ENCODE assay signal across 21 cellular contexts in genomic region chr17:35184274-35184673, GRCh38. TPM values are rescaled to one million over a fixed set of nuclear protein-coding genes. Genes with fewer than 3 reads are reported as not detected.
DNase-seq lines count a peak whose midpoint lies in the region; ATAC-seq, FAIRE-seq and TF ChIP-seq lines count a peak whose summit lies in the region.
"Had no signal": no experiment of that assay in that cellular context is flagged by ENCODE, and none has a peak within 500 bp of the region (broad histone marks: within the 10 kb centered on the region; RNA-seq: fewer than 3 reads in every experiment).

No MANE protein-coding gene starts in this region.

- no peak overlapping the region for H2BK15ac ChIP-seq in H1 (ENCODE audit: low read length)

- H4K5ac ChIP-seq in H1 (ENCODE audit: insufficient read length, low read depth, low read length): no peak overlapping the region

- peaks cover 8% of the 10 kb centered on the region for H3K27me3 Mint-ChIP-seq in GM23338 (ENCODE audit: insufficient read depth, low read depth, poor library complexity)
- H3K27me3 Mint-ChIP-seq in naive thymus-derived CD8-positive, alpha-beta T cell: no peaks in the 10 kb centered on the region
- no peaks in the 10 kb centered on the region for H3K27me3 Mint-ChIP-seq in activated CD4-positive, alpha-beta T cell treated with anti-CD3 and anti-CD28 coated beads, Interleukin-2, amount 10 ng/mL, durations not matched to agents 24 days and 14 days
- no peaks in the 10 kb centered on the region for H3K27me3 Mint-ChIP-seq in T-helper 17 cell
- H3K27me3 Mint-ChIP-seq in effector memory CD8-positive, alpha-beta T cell: no peaks in the 10 kb centered on the region

- no peaks in the 10 kb centered on the region for H3K79me1 ChIP-seq in H1 (ENCODE audit: low read depth, low read length)

- H3K27ac ChIP-seq in GM23338 (ENCODE audit: low read depth) (no peak overlapping the region), OCI-LY3 (ENCODE audit: low read length) (no peak overlapping the region), H1 (ENCODE audit: low read depth, low read length) (no peak overlapping the region)
- H3K27ac ChIP-seq: A549, C4-2B had no signal

- no peaks in the 10 kb centered on the region for H3K4me1 ChIP-seq in GM23338 (ENCODE audit: insufficient read depth)
- peaks cover 23% of the 10 kb centered on the region for H3K4me1 ChIP-seq in OCI-LY3 (ENCODE audit: low read length)
- H3K4me1 ChIP-seq in H1 (replicated peaks in 1 of 4; ENCODE audit: control insufficient read depth in 3 of 4, insufficient read depth in 4 of 4, low read length in 3 of 4): no peaks in the 10 kb centered on the region
- H3K4me1 ChIP-seq: A549, BE2C had no signal

- TF ChIP-seq EP300 in H1 (IDR thresholded peaks at IDR 0.05; ENCODE audit: borderline replicate concordance in 1 of 2, low read depth in 2 of 2, low read length in 2 of 2): no peak

- no peak overlapping the region for H2BK5ac ChIP-seq in H1 (ENCODE audit: low read depth, low read length)

- H3K27ac Mint-ChIP-seq in GM23338 (no peak overlapping the region), T-helper 17 cell (no peak overlapping the region)
- H3K27ac Mint-ChIP-seq in naive thymus-derived CD8-positive, alpha-beta T cell: peak overlapping the region in 7 of 10 donors; percentile 0 to 75 (median 61)
- no peak overlapping the region for H3K27ac Mint-ChIP-seq in activated CD4-positive, alpha-beta T cell treated with anti-CD3 and anti-CD28 coated beads, Interleukin-2, amount 10 ng/mL, durations not matched to agents 24 days and 14 days
- H3K27ac Mint-ChIP-seq in effector memory CD8-positive, alpha-beta T cell: no peak overlapping the region

- H3K9me2 ChIP-seq in GM23338 (ENCODE audit: insufficient read depth): no peaks in the 10 kb centered on the region; the same call in 1 of the 2 replicates

- H3K9ac ChIP-seq in OCI-LY3 (ENCODE audit: low read length) (no peak overlapping the region), H1 (replicated peaks in 1 of 4; ENCODE audit: extremely low read depth in 1 of 4, low read depth in 3 of 4, low read length in 3 of 4) (no peak overlapping the region)

- H3K4me3 Mint-ChIP-seq in GM23338 (no peak overlapping the region), T-helper 17 cell (no peak overlapping the region)
- H3K4me3 Mint-ChIP-seq in naive thymus-derived CD8-positive, alpha-beta T cell: peak overlapping the region in 1 of 10 donors; percentile 0
- no peak overlapping the region for H3K4me3 Mint-ChIP-seq in activated CD4-positive, alpha-beta T cell treated with anti-CD3 and anti-CD28 coated beads, Interleukin-2, amount 10 ng/mL, durations not matched to agents 24 days and 14 days
- H3K4me3 Mint-ChIP-seq in effector memory CD8-positive, alpha-beta T cell: no peak overlapping the region
- H3K4me3 Mint-ChIP-seq: CD8-positive, alpha-beta T cell had no signal

- CTCF ChIA-PET in H1 (lab: Charles Lee; ENCODE audit: partially characterized antibody): interaction anchor here (0.6 to 1.3 kb wide), 3 partner anchors 34 to 222 kb away, joined by 3 read pairs; no protein-coding TSS in a partner anchor

- H2BK12ac ChIP-seq in H1 (ENCODE audit: low read depth, low read length): no peak overlapping the region

- H4K91ac ChIP-seq in H1 (replicated peaks; ENCODE audit: insufficient read length, low read length): no peak overlapping the region

- H2BK120ac ChIP-seq in H1 (replicated peaks; ENCODE audit: low read depth, low read length): no peak overlapping the region

- peaks cover 8% of the 10 kb centered on the region; the same call in 2 of the 3 replicates for H3K9me3 Mint-ChIP-seq in GM23338
- no peaks in the 10 kb centered on the region for H3K9me3 Mint-ChIP-seq in naive thymus-derived CD8-positive, alpha-beta T cell
- H3K9me3 Mint-ChIP-seq in activated CD4-positive, alpha-beta T cell treated with anti-CD3 and anti-CD28 coated beads, Interleukin-2, amount 10 ng/mL, durations not matched to agents 24 days and 14 days: no peaks in the 10 kb centered on the region
- no peaks in the 10 kb centered on the region for H3K9me3 Mint-ChIP-seq in effector memory CD8-positive, alpha-beta T cell
- H3K9me3 Mint-ChIP-seq: CD8-positive, alpha-beta T cell had no signal

- H2AFZ ChIP-seq in GM23338: no peak overlapping the region
- H2AFZ ChIP-seq in OCI-LY3 (ENCODE audit: low read depth, low read length): no peak overlapping the region
- no peak overlapping the region for H2AFZ ChIP-seq in H1 (ENCODE audit: low read length)

- no peaks in the 10 kb centered on the region for H3K4me1 Mint-ChIP-seq in GM23338
- H3K4me1 Mint-ChIP-seq in naive thymus-derived CD8-positive, alpha-beta T cell: peaks cover 46 to 88% (median 75%) of the 10 kb centered on the region in 4 donors
- peaks cover 40% of the 10 kb centered on the region for H3K4me1 Mint-ChIP-seq in activated CD4-positive, alpha-beta T cell treated with anti-CD3 and anti-CD28 coated beads, Interleukin-2, amount 10 ng/mL, durations not matched to agents 24 days and 14 days
- H3K4me1 Mint-ChIP-seq in T-helper 17 cell: peaks cover 39% of the 10 kb centered on the region
- peaks cover 24 to 36% of the 10 kb centered on the region in 2 donors for H3K4me1 Mint-ChIP-seq in effector memory CD8-positive, alpha-beta T cell (ENCODE audit: low read depth in 2 of 2)

- intact Hi-C loops in activated CD4-positive, alpha-beta T cell treated with anti-CD3 and anti-CD28 coated beads, Interleukin-2, amount 10 ng/mL, durations not matched to agents 24 days and 14 days (cut with micrococcal nuclease): loop anchor here (5.0 kb wide), 1 partner anchor 33 kb away; no protein-coding TSS in a partner anchor

- H3K9me3 ChIP-seq in OCI-LY3 (ENCODE audit: insufficient read depth, low read length) (no peaks in the 10 kb centered on the region), H1 (ENCODE audit: insufficient read depth in 2 of 2, low read depth in 1 of 2, low read length in 1 of 2) (no peaks in the 10 kb centered on the region), T-helper 17 cell (ENCODE audit: control insufficient read depth, low read length, poor library complexity, severe bottlenecking) (no peaks in the 10 kb centered on the region)
- H3K9me3 ChIP-seq: A549, BE2C had no signal

- H2BK20ac ChIP-seq in H1 (ENCODE audit: low read length): no peak overlapping the region

- no peaks in the 10 kb centered on the region for H3K23me2 ChIP-seq in H1 (ENCODE audit: low read depth, low read length)

- no peak overlapping the region for H3K23ac ChIP-seq in H1 (ENCODE audit: insufficient read length)

- no peak overlapping the region for H2AK5ac ChIP-seq in H1 (ENCODE audit: low read depth, low read length)

- no peak for TF ChIP-seq POLR2A in H1 (IDR thresholded peaks at IDR 0.05; ENCODE audit: control extremely low read depth in 1 of 2, low read depth in 2 of 2, low read length in 2 of 2)

- peak; percentile 10 for DNase-seq in GM23338 (ENCODE audit: low spot score)
- no peak for DNase-seq in H1 (ENCODE audit: low read depth in 1 of 2, low spot score in 2 of 2)
- DNase-seq in naive thymus-derived CD8-positive, alpha-beta T cell: no peak
- DNase-seq in activated CD4-positive, alpha-beta T cell treated with anti-CD3 and anti-CD28 coated beads, Interleukin-2, amount 10 ng/mL, durations not matched to agents 24 days and 14 days: no peak
- DNase-seq in T-helper 17 cell: no peak
- no peak for DNase-seq in DMS153 (lab: John Stamatoyannopoulos, UW)
- DNase-seq in effector memory CD8-positive, alpha-beta T cell: no peak
- DNase-seq: BE2C; CD8-positive, alpha-beta T cell; COR-L47; DMS79; EL; H7 had no signal

- ATAC-seq in GM23338 (no peak), T-helper 17 cell (no peak)
- no peak for ATAC-seq in naive thymus-derived CD8-positive, alpha-beta T cell
- ATAC-seq in effector memory CD8-positive, alpha-beta T cell (replicated peaks): no peak
- ATAC-seq: CD8-positive, alpha-beta T cell; K562 had no signal

- H3K36me3 ChIP-seq in GM23338 (ENCODE audit: insufficient read depth): no peaks in the 10 kb centered on the region
- peaks cover 3% of the 10 kb centered on the region for H3K36me3 ChIP-seq in OCI-LY3 (replicated peaks; ENCODE audit: low read depth, low read length)
- no peaks in the 10 kb centered on the region for H3K36me3 ChIP-seq in H1 (ENCODE audit: control insufficient read depth in 2 of 4, insufficient read depth in 4 of 4, low read length in 3 of 4)
- H3K36me3 ChIP-seq: BE2C had no signal

- no peak overlapping the region for H3K56ac ChIP-seq in H1 (replicated peaks; ENCODE audit: insufficient read length, low read depth, low read length)

- no peak overlapping the region for H3K4me3 ChIP-seq in GM23338
- H3K4me3 ChIP-seq in OCI-LY3 (ENCODE audit: low read length): no peak overlapping the region
- H3K4me3 ChIP-seq in H1 (ENCODE audit: extremely low read depth in 1 of 4, insufficient read depth in 2 of 4, low read depth in 3 of 4, low read length in 4 of 4): no peak overlapping the region
- H3K4me3 ChIP-seq: A549, K562 had no signal

- 74% methylated on average over 3 of the region's 3 CpGs; no CpG with 5 or more reads in 1 of the 2 experiments for WGBS in H1 (ENCODE audit: extremely low coverage in 1 of 2, insufficient coverage in 1 of 2, insufficient read length in 1 of 2, insufficient replicate concordance in 2 of 2, low coverage in 1 of 2, low lambda C conversion rate in 2 of 2, missing lambda C conversion rate in 1 of 2), 2 experiments

- H3K4ac ChIP-seq in H1 (replicated peaks; ENCODE audit: insufficient read length, low read depth, low read length): no peak overlapping the region

- H3K4me2 ChIP-seq in GM23338: no peak overlapping the region
- H3K4me2 ChIP-seq in OCI-LY3 (ENCODE audit: low read length): no peak overlapping the region
- no peak overlapping the region for H3K4me2 ChIP-seq in H1 (ENCODE audit: insufficient read depth in 1 of 2, low read depth in 2 of 2, low read length in 2 of 2)
- H3K4me2 ChIP-seq: A549 had no signal

- peak; percentile 37 to 55 for TF ChIP-seq RAD21 in H1 (IDR thresholded peaks at IDR 0.05 in 1 of 2, conservative IDR thresholded peaks at IDR 0.05 in 1 of 2; ENCODE audit: low read depth in 2 of 2, low read length in 2 of 2)

- POLR2A ChIA-PET in H1 (lab: Charles Lee; ENCODE audit: partially characterized antibody): no interaction called here
- POLR2A ChIA-PET in naive thymus-derived CD8-positive, alpha-beta T cell (lab: Charles Lee): interaction anchor here (1.2 to 11.0 kb wide), 3 partner anchors 9 to 57 kb away, joined by 3 to 102 read pairs (median 17); partner anchors contain the start of gene SLFN5

- no peaks in the 10 kb centered on the region for H3K79me2 ChIP-seq in GM23338 (replicated peaks; ENCODE audit: insufficient read depth)
- no peaks in the 10 kb centered on the region for H3K79me2 ChIP-seq in OCI-LY3 (ENCODE audit: low read length)
- H3K79me2 ChIP-seq in H1 (ENCODE audit: control insufficient read depth in 1 of 2, insufficient read depth in 2 of 2, low read length in 2 of 2): no peaks in the 10 kb centered on the region

- H3K18ac ChIP-seq in H1 (ENCODE audit: extremely low read depth, low read length): no peak overlapping the region

- H4K20me1 ChIP-seq in GM23338 (replicated peaks; ENCODE audit: insufficient read depth) (no peaks in the 10 kb centered on the region), OCI-LY3 (ENCODE audit: insufficient read depth, low read length) (no peaks in the 10 kb centered on the region), H1 (replicated peaks in 1 of 2; ENCODE audit: control insufficient read depth in 1 of 2, insufficient read depth in 2 of 2, low read length in 2 of 2) (no peaks in the 10 kb centered on the region)

- TF ChIP-seq CTCF in GM23338 (conservative IDR thresholded peaks at IDR 0.05; ENCODE audit: low read depth in 2 of 2): peak in 1 of 2 experiments; percentile 48; a peak in 2 of 4 replicates
- 0 out of 2 replicates have a peak, but pooled peaks have one; percentile 12 for TF ChIP-seq CTCF in OCI-LY3 (IDR thresholded peaks at IDR 0.05; ENCODE audit: low read depth, low read length)
- peak in 1 of 3 experiments; percentile 27; a peak in 1 of 4 replicates for TF ChIP-seq CTCF in H1 (IDR thresholded peaks at IDR 0.05; ENCODE audit: control extremely low read depth in 1 of 3, insufficient read depth in 1 of 3, low read depth in 1 of 3, low read length in 3 of 3)

- H3K36me3 Mint-ChIP-seq in GM23338 (ENCODE audit: low read depth): no peaks in the 10 kb centered on the region
- H3K36me3 Mint-ChIP-seq in naive thymus-derived CD8-positive, alpha-beta T cell: no peaks in the 10 kb centered on the region
- peaks cover 2% of the 10 kb centered on the region for H3K36me3 Mint-ChIP-seq in activated CD4-positive, alpha-beta T cell treated with anti-CD3 and anti-CD28 coated beads, Interleukin-2, amount 10 ng/mL, durations not matched to agents 24 days and 14 days (ENCODE audit: low read depth)
- H3K36me3 Mint-ChIP-seq in T-helper 17 cell (ENCODE audit: low read depth): no peaks in the 10 kb centered on the region
- no peaks in the 10 kb centered on the region for H3K36me3 Mint-ChIP-seq in effector memory CD8-positive, alpha-beta T cell (ENCODE audit: insufficient read depth)
- H3K36me3 Mint-ChIP-seq: CD8-positive, alpha-beta T cell had no signal

- H3F3A ChIP-seq in GM23338 (replicated peaks; ENCODE audit: low read depth): no peaks in the 10 kb centered on the region

- H4K8ac ChIP-seq in H1 (ENCODE audit: extremely low read depth, insufficient read depth, low read length): no peak overlapping the region

- no peak for FAIRE-seq in H1 (lab: Jason Lieb, UNC)
- FAIRE-seq: A549, D721Med, G401.6, GM12891, K562 had no signal

- no peak overlapping the region for H3K14ac ChIP-seq in H1 (ENCODE audit: insufficient read length)

- H3K27me3 ChIP-seq in GM23338 (ENCODE audit: insufficient read depth) (no peaks in the 10 kb centered on the region), OCI-LY3 (ENCODE audit: low read depth, low read length) (0 out of 2 replicates have a peak, but pooled peaks cover 2% of the 10 kb centered on the region), H1 (replicated peaks in 1 of 4; ENCODE audit: control insufficient read depth in 3 of 4, extremely low read depth in 1 of 4, insufficient read depth in 3 of 4, low read length in 3 of 4) (no peaks in the 10 kb centered on the region)

RNA-seq across cellular contexts. Expression of gene SLC35G3, which starts 9.9 kb away (rescaled TPM):
- not detected in 2 replicates for total RNA-seq in GM23338 (2014; rRNA removed; shearing (Covaris generic))
- polyA plus RNA-seq in GM23338 (2016; fragmentation: Nextera tagmentation; extraction: Ambion mirVana) (not detected in 2 replicates), H1 (2011; rRNA removed) (not detected in 2 replicates)
- total RNA-seq in H1 (2021; fragmentation: NEBNext Ultra II Directional; extraction: Animal tissue kit (Norgen Biotek cat#: 25700)): not detected in 2 replicates
- not detected for polyA plus RNA-seq in H1 (2011; cell fraction: cytosol; rRNA removed)
- not detected for polyA plus RNA-seq in H1 (2011; cell fraction: nucleus; rRNA removed)
- polyA plus RNA-seq in H1 (2012, experiment 1 of 2): not detected in 4 replicates
- not detected for polyA plus RNA-seq in H1 (2012, experiment 2 of 2)
- not detected for polyA plus RNA-seq in H1 (2013, experiment 1 of 2)
- not detected for polyA plus RNA-seq in H1 (2013, experiment 2 of 2)
- not detected in 2 replicates for polyA minus RNA-seq in H1 (2011; rRNA and poly(A)+ RNA removed)
- not detected for polyA minus RNA-seq in H1 (2011; cell fraction: cytosol; rRNA and poly(A)+ RNA removed)
- polyA minus RNA-seq in H1 (2011; cell fraction: nucleus; rRNA and poly(A)+ RNA removed): not detected
- total RNA-seq in naive thymus-derived CD8-positive, alpha-beta T cell: under 1 TPM in 1 of 2 experiments, not detected in 1; 0.33 TPM
- polyA plus RNA-seq in naive thymus-derived CD8-positive, alpha-beta T cell: under 1 TPM; 0.15 to 0.47 (median 0.18) TPM
- 0.09 TPM in 1 of 2 replicates, not detected in the other for total RNA-seq in activated CD4-positive, alpha-beta T cell treated with anti-CD3 and anti-CD28 coated beads, Interleukin-2, amount 10 ng/mL, durations not matched to agents 24 days and 14 days
- under 1 TPM in 1 of 2 donors, not detected in 1; 0.32 TPM for total RNA-seq in T-helper 17 cell
- total RNA-seq: CD8-positive, alpha-beta T cell; H7; K562 had no signal
- polyA plus RNA-seq: A549, AG04450, K562 had no signal

RNA-seq across cellular contexts. Expression of gene UNC45B, which starts 36.7 kb away (rescaled TPM):
- 0.03 and 0.04 TPM in 2 replicates for total RNA-seq in GM23338 (2014; rRNA removed; shearing (Covaris generic))
- 0.16 TPM in 1 of 2 replicates, not detected in the other for polyA plus RNA-seq in GM23338 (2016; fragmentation: Nextera tagmentation; extraction: Ambion mirVana)
- 0.15 and 0.23 TPM in 2 replicates for total RNA-seq in H1 (2021; fragmentation: NEBNext Ultra II Directional; extraction: Animal tissue kit (Norgen Biotek cat#: 25700))
- polyA plus RNA-seq in H1 (2011; rRNA removed): 0.06 and 0.11 TPM in 2 replicates
- 0.09 TPM for polyA plus RNA-seq in H1 (2011; cell fraction: cytosol; rRNA removed)
- polyA plus RNA-seq in H1 (2011; cell fraction: nucleus; rRNA removed): 0.19 TPM
- 0.10 to 0.25 TPM (median 0.13 TPM) in 4 replicates for polyA plus RNA-seq in H1 (2012, experiment 1 of 2)
- not detected for polyA plus RNA-seq in H1 (2012, experiment 2 of 2)
- 0.02 TPM for polyA plus RNA-seq in H1 (2013, experiment 1 of 2)
- polyA plus RNA-seq in H1 (2013, experiment 2 of 2): 0.04 TPM
- 0.12 and 0.19 TPM in 2 replicates for polyA minus RNA-seq in H1 (2011; rRNA and poly(A)+ RNA removed)
- not detected for polyA minus RNA-seq in H1 (2011; cell fraction: cytosol; rRNA and poly(A)+ RNA removed)
- polyA minus RNA-seq in H1 (2011; cell fraction: nucleus; rRNA and poly(A)+ RNA removed): not detected
- under 1 TPM; 0.36 TPM for total RNA-seq in naive thymus-derived CD8-positive, alpha-beta T cell
- under 1 TPM; 0.15 to 0.59 (median 0.28) TPM for polyA plus RNA-seq in naive thymus-derived CD8-positive, alpha-beta T cell
- total RNA-seq in activated CD4-positive, alpha-beta T cell treated with anti-CD3 and anti-CD28 coated beads, Interleukin-2, amount 10 ng/mL, durations not matched to agents 24 days and 14 days: not detected in 2 replicates
- under 1 TPM; 0.15 to 0.23 TPM for total RNA-seq in T-helper 17 cell
- total RNA-seq: K562 had no signal
- polyA plus RNA-seq: A549, AG04450, K562 had no signal

RNA-seq across cellular contexts. Expression of gene NLE1, which starts 42.2 kb away (rescaled TPM):
- total RNA-seq in GM23338 (2014; rRNA removed; shearing (Covaris generic)): 54.8 and 66.4 TPM in 2 replicates
- 16.6 and 17.9 TPM in 2 replicates for polyA plus RNA-seq in GM23338 (2016; fragmentation: Nextera tagmentation; extraction: Ambion mirVana)
- total RNA-seq in H1 (2021; fragmentation: NEBNext Ultra II Directional; extraction: Animal tissue kit (Norgen Biotek cat#: 25700)): 50.1 and 51.5 TPM in 2 replicates
- polyA plus RNA-seq in H1 (2011; rRNA removed): 50.4 and 67.7 TPM in 2 replicates
- polyA plus RNA-seq in H1 (2011; cell fraction: cytosol; rRNA removed): 62.4 TPM
- 85.8 TPM for polyA plus RNA-seq in H1 (2011; cell fraction: nucleus; rRNA removed)
- polyA plus RNA-seq in H1 (2012, experiment 1 of 2): 33.3 to 45.0 TPM (median 40.7 TPM) in 4 replicates
- 46.0 TPM for polyA plus RNA-seq in H1 (2012, experiment 2 of 2)
- polyA plus RNA-seq in H1 (2013, experiment 1 of 2): 28.5 TPM
- 25.9 TPM for polyA plus RNA-seq in H1 (2013, experiment 2 of 2)
- 58.1 and 72.0 TPM in 2 replicates for polyA minus RNA-seq in H1 (2011; rRNA and poly(A)+ RNA removed)
- 38.5 TPM for polyA minus RNA-seq in H1 (2011; cell fraction: cytosol; rRNA and poly(A)+ RNA removed)
- 61.1 TPM for polyA minus RNA-seq in H1 (2011; cell fraction: nucleus; rRNA and poly(A)+ RNA removed)
- total RNA-seq in naive thymus-derived CD8-positive, alpha-beta T cell: 10 to 100 TPM; 16.7 to 21.7 TPM
- polyA plus RNA-seq in naive thymus-derived CD8-positive, alpha-beta T cell: 1 to 10 TPM; 4.6 to 6.4 (median 5.3) TPM
- total RNA-seq in activated CD4-positive, alpha-beta T cell treated with anti-CD3 and anti-CD28 coated beads, Interleukin-2, amount 10 ng/mL, durations not matched to agents 24 days and 14 days: 45.3 and 47.9 TPM in 2 replicates
- 1 to 10 TPM; 9.5 to 9.6 TPM for total RNA-seq in T-helper 17 cell

RNA-seq across cellular contexts. Expression of gene SLFN5, which starts 58.6 kb away (rescaled TPM):
- 6.4 and 8.5 TPM in 2 replicates for total RNA-seq in GM23338 (2014; rRNA removed; shearing (Covaris generic))
- polyA plus RNA-seq in GM23338 (2016; fragmentation: Nextera tagmentation; extraction: Ambion mirVana): 1.4 and 1.8 TPM in 2 replicates
- 2.6 and 3.0 TPM in 2 replicates for total RNA-seq in H1 (2021; fragmentation: NEBNext Ultra II Directional; extraction: Animal tissue kit (Norgen Biotek cat#: 25700))
- 0.86 and 0.96 TPM in 2 replicates for polyA plus RNA-seq in H1 (2011; rRNA removed)
- 1.7 TPM for polyA plus RNA-seq in H1 (2011; cell fraction: cytosol; rRNA removed)
- polyA plus RNA-seq in H1 (2011; cell fraction: nucleus; rRNA removed): 1.4 TPM
- 2.1 to 3.7 TPM (median 2.3 TPM) in 4 replicates for polyA plus RNA-seq in H1 (2012, experiment 1 of 2)
- 0.08 TPM for polyA plus RNA-seq in H1 (2012, experiment 2 of 2)
- 2.2 TPM for polyA plus RNA-seq in H1 (2013, experiment 1 of 2)
- 2.1 TPM for polyA plus RNA-seq in H1 (2013, experiment 2 of 2)
- polyA minus RNA-seq in H1 (2011; rRNA and poly(A)+ RNA removed): 4.1 and 4.3 TPM in 2 replicates
- 1.5 TPM for polyA minus RNA-seq in H1 (2011; cell fraction: cytosol; rRNA and poly(A)+ RNA removed)
- 4.8 TPM for polyA minus RNA-seq in H1 (2011; cell fraction: nucleus; rRNA and poly(A)+ RNA removed)
- 100 to 1,000 TPM; 224 to 227 TPM for total RNA-seq in naive thymus-derived CD8-positive, alpha-beta T cell
- polyA plus RNA-seq in naive thymus-derived CD8-positive, alpha-beta T cell: 100 to 1,000 TPM in 1 of 3 donors, 10 to 100 TPM in 2; 73.8 to 161 (median 87.4) TPM
- 6.9 and 8.9 TPM in 2 replicates for total RNA-seq in activated CD4-positive, alpha-beta T cell treated with anti-CD3 and anti-CD28 coated beads, Interleukin-2, amount 10 ng/mL, durations not matched to agents 24 days and 14 days
- 100 to 1,000 TPM; 104 to 109 TPM for total RNA-seq in T-helper 17 cell

Comparison
In these comparisons a context has a peak if more than half of its experiments do, and no peak if none do; other contexts are left out.
1. H3K27ac Mint-ChIP-seq: peak in naive thymus-derived CD8-positive, alpha-beta T cell (7 of 10); none in GM23338 (single experiment), activated CD4-positive, alpha-beta T cell treated with anti-CD3 and anti-CD28 coated beads, Interleukin-2, amount 10 ng/mL, durations not matched to agents 24 days and 14 days (single experiment), T-helper 17 cell (single experiment) and effector memory CD8-positive, alpha-beta T cell (0 of 2).